In genomic region chr19:39351537-39352037, GRCh38 we compare ENCODE assay signal across 8 cellular contexts. TPM values are rescaled to one million over a fixed set of nuclear protein-coding genes. Genes with fewer than 3 reads are reported as not detected.
DNase-seq lines count a peak whose midpoint lies in the region; ATAC-seq and TF ChIP-seq lines count a peak whose summit lies in the region.

No MANE protein-coding gene starts in this region.

- intact Hi-C loops in Right ventricle myocardium superior (cut with DNase I), result no loop called here
- intact Hi-C loops in vagina (cut with DNase I), result no loop called here
- intact Hi-C loops in MCF 10A (cut with micrococcal nuclease), result no loop called here

- H3K27me3 Mint-ChIP-seq in MCF 10A (ENCODE audit: insufficient read depth, unreplicated experiment), result no peaks in the 10 kb centered on the region

- H3K4me3 ChIP-seq in right atrium auricular region (no peak overlapping the region), fibroblast of villous mesenchyme (ENCODE audit: low read depth, low read length) (no peak overlapping the region), vagina (no peak overlapping the region)

- no peak overlapping the region for H3K27ac Mint-ChIP-seq in MCF 10A (ENCODE audit: low read depth, unreplicated experiment)

- DNase-seq in Right ventricle myocardium superior (no peak), right atrium auricular region (ENCODE audit: low spot score) (no peak), NAMALWA (ENCODE audit: low spot score) (peak; percentile 68), fibroblast of villous mesenchyme (ENCODE audit: low read depth) (peak; percentile 48), vagina (ENCODE audit: extremely low spot score in 2 of 2) (no peak), MCF 10A (ENCODE audit: unreplicated experiment) (no peak), DMS114 treated with DMSO at 0.1 percent for 48 hours (lab: John Stamatoyannopoulos, UW; ENCODE audit: unreplicated experiment) (no peak), DMS79 treated with DMSO at 0.1 percent for 48 hours (lab: John Stamatoyannopoulos, UW) (no peak)

- peaks cover 75% of the 10 kb centered on the region for H3K36me3 Mint-ChIP-seq in MCF 10A (ENCODE audit: insufficient read depth, unreplicated experiment)

- BruUV-seq in MCF 10A (replicated peaks; lab: Mats Ljungman, UMichigan), result no TSS peak

- TF ChIP-seq POLR2A in vagina (IDR thresholded peaks at IDR 0.05), result no peak

- no peaks in the 10 kb centered on the region for H3K27me3 ChIP-seq in right atrium auricular region
- no peaks in the 10 kb centered on the region for H3K27me3 ChIP-seq in vagina

- H3K9me3 Mint-ChIP-seq in MCF 10A (ENCODE audit: unreplicated experiment), result no peaks in the 10 kb centered on the region

- TF ChIP-seq CTCF in right atrium auricular region (IDR thresholded peaks at IDR 0.05) (no peak), fibroblast of villous mesenchyme (IDR thresholded peaks at IDR 0.05; ENCODE audit: insufficient read depth, low read depth, low read length) (no peak), vagina (IDR thresholded peaks at IDR 0.05) (no peak), MCF 10A (IDR thresholded peaks at IDR 0.05; ENCODE audit: unreplicated experiment) (no peak)

- peak; percentile 28 for ATAC-seq in Right ventricle myocardium superior (ENCODE audit: poor library complexity)

- H3K4me3 Mint-ChIP-seq in MCF 10A (ENCODE audit: unreplicated experiment), result no peak overlapping the region

- H3K9me3 ChIP-seq in right atrium auricular region (no peaks in the 10 kb centered on the region), vagina (no peaks in the 10 kb centered on the region)

- CTCF ChIA-PET in MCF 10A (lab: Yijun Ruan, JAX), result no interaction called here

- peaks cover 14% of the 10 kb centered on the region for H3K4me1 Mint-ChIP-seq in MCF 10A (ENCODE audit: insufficient read depth, unreplicated experiment)

- H3K27ac ChIP-seq in right atrium auricular region, result no peak overlapping the region
- H3K27ac ChIP-seq in vagina, result peak overlapping the region; percentile 22

- H3K4me1 ChIP-seq in right atrium auricular region, result peaks cover 0 to 20% of the 10 kb centered on the region in 2 donors
- H3K4me1 ChIP-seq in vagina, result peaks cover 45% of the 10 kb centered on the region

- POLR2A ChIA-PET in MCF 10A (lab: Yijun Ruan, JAX), result no interaction called here

- H3K36me3 ChIP-seq in right atrium auricular region, result peaks cover 36% of the 10 kb centered on the region
- peaks cover 0 to 26% of the 10 kb centered on the region in 2 donors for H3K36me3 ChIP-seq in vagina

RNA-seq across cellular contexts. Expression of gene SAMD4B, which starts 9.4 kb away (rescaled TPM):
- 43.1 TPM for total RNA-seq in Right ventricle myocardium superior
- 10 to 100 TPM; 48.5 to 97.6 TPM for total RNA-seq in right atrium auricular region
- 38.0 and 45.7 TPM in 2 replicates for total RNA-seq in fibroblast of villous mesenchyme
- 128 TPM for total RNA-seq in vagina
- 65.4 and 94.2 TPM in 2 replicates for total RNA-seq in MCF 10A (2022)

RNA-seq across cellular contexts. Expression of gene GMFG, which starts 15.7 kb away (rescaled TPM):
- 17.1 TPM for total RNA-seq in Right ventricle myocardium superior
- 1 to 10 TPM; 5.3 to 9.7 TPM for total RNA-seq in right atrium auricular region
- total RNA-seq in fibroblast of villous mesenchyme, result 0.86 and 1.6 TPM in 2 replicates
- total RNA-seq in vagina, result 7.1 TPM
- not detected in 2 replicates for total RNA-seq in MCF 10A (2022)

RNA-seq across cellular contexts. Expression of gene LRFN1, which starts 30.9 kb away (rescaled TPM):
- total RNA-seq in Right ventricle myocardium superior, result 0.40 TPM
- 1 to 10 TPM in 1 of 2 donors, under 1 TPM in 1; 0.67 to 1.1 TPM for total RNA-seq in right atrium auricular region
- total RNA-seq in fibroblast of villous mesenchyme, result under 0.01 TPM in 1 of 2 replicates, not detected in the other
- total RNA-seq in vagina, result 3.9 TPM
- total RNA-seq in MCF 10A (2022), result 0.16 TPM in 1 of 2 replicates, not detected in the other

RNA-seq across cellular contexts. Expression of gene PAF1, which starts 39.3 kb away (rescaled TPM):
- total RNA-seq in Right ventricle myocardium superior, result 32.0 TPM
- total RNA-seq in right atrium auricular region, result 10 to 100 TPM; 34.8 to 54.3 TPM
- 29.6 and 33.2 TPM in 2 replicates for total RNA-seq in fibroblast of villous mesenchyme
- total RNA-seq in vagina, result 70.2 TPM
- 47.0 and 48.5 TPM in 2 replicates for total RNA-seq in MCF 10A (2022)

RNA-seq across cellular contexts. Expression of gene MED29, which starts 39.6 kb away (rescaled TPM):
- total RNA-seq in Right ventricle myocardium superior (22.1 TPM), right atrium auricular region (10 to 100 TPM; 29.9 to 32.3 TPM), fibroblast of villous mesenchyme (22.0 and 22.2 TPM in 2 replicates), vagina (37.8 TPM), MCF 10A (2022) (24.3 and 31.7 TPM in 2 replicates)

Comparison
In these comparisons a context has a peak if more than half of its experiments do, and no peak if none do; other contexts are left out.
1. DNase-seq: peak in NAMALWA (single experiment) and fibroblast of villous mesenchyme (single experiment); none in Right ventricle myocardium superior (single experiment), right atrium auricular region (single experiment), vagina (0 of 2), MCF 10A (single experiment), DMS114 treated with DMSO at 0.1 percent for 48 hours (single experiment) and DMS79 treated with DMSO at 0.1 percent for 48 hours (single experiment).